8 cellular contexts compared by ENCODE assay signal in the genomic region with DNA sequence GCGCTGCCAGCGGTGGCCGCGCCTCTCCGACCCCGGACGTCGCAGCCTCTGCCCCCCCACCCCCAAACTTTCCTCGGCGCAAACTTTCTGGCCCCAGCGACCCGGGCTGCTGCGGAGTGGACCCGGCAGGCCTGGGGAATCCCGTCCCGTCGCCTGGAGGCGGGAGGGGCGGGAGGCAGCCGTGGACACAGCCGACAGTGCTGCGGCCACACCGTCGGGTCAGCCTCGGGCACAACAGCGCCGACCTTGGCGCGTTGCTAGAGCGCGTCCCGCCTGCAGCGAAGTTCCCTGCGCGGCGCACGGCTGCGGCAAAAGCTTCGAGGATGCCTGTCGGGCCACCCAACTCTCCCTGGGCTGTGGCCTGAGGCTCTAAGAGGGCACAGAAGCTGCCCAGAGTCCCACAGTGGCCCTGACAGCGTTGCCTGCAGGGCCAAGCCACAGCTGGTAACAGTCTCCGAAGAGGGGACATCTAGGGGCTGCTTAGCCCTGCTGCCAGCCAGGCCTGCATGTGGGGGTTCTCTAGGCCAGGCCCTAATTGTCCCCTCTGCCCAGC. TPM values are rescaled to one million over a fixed set of nuclear protein-coding genes. Genes with fewer than 3 reads are reported as not detected.
DNase-seq lines count a peak whose midpoint lies in the region; ATAC-seq and TF ChIP-seq lines count a peak whose summit lies in the region.

No MANE protein-coding gene starts in this region.

- no peaks in the 10 kb centered on the region for H3K9me2 ChIP-seq in Karpas-422 (replicated peaks; ENCODE audit: insufficient read depth, low read length)

- no peaks in the 10 kb centered on the region for H3K27me3 ChIP-seq in lung (ENCODE audit: control insufficient read depth, insufficient read depth)
- no peaks in the 10 kb centered on the region for H3K27me3 ChIP-seq in vagina
- H3K27me3 ChIP-seq in Karpas-422 (ENCODE audit: low read length), result no peaks in the 10 kb centered on the region

- intact Hi-C loops in vagina (cut with DNase I), result loop anchor here (5.0 kb wide), 2 partner anchors 61 to 86 kb away; no protein-coding TSS in a partner anchor

- H3K9me3 ChIP-seq in lung (ENCODE audit: control insufficient read depth in 2 of 2, insufficient read depth in 1 of 2, low read length in 1 of 2), result peaks cover 0 to 2% of the 10 kb centered on the region in 2 donors
- H3K9me3 ChIP-seq in vagina, result no peaks in the 10 kb centered on the region
- H3K9me3 ChIP-seq in Karpas-422 (ENCODE audit: low read length), result no peaks in the 10 kb centered on the region

- peaks cover 12% of the 10 kb centered on the region for H3K4me1 Mint-ChIP-seq in activated naive CD4-positive, alpha-beta T cell treated with anti-CD3 and anti-CD28 coated beads, Interleukin-2, amount 50 U/mL, for 24 hours

- peaks cover 0 to 26% of the 10 kb centered on the region in 2 donors for H3K4me1 ChIP-seq in lung (ENCODE audit: control insufficient read depth in 2 of 2, insufficient read depth in 2 of 2, low read length in 2 of 2)
- peaks cover 49% of the 10 kb centered on the region for H3K4me1 ChIP-seq in vagina
- H3K4me1 ChIP-seq in Karpas-422 (ENCODE audit: low read length), result peaks cover 2% of the 10 kb centered on the region; the same call in 1 of the 2 replicates

- H3K9me3 Mint-ChIP-seq in activated naive CD4-positive, alpha-beta T cell treated with anti-CD3 and anti-CD28 coated beads, Interleukin-2, amount 50 U/mL, for 24 hours, result no peaks in the 10 kb centered on the region
- no peaks in the 10 kb centered on the region for H3K9me3 Mint-ChIP-seq in activated naive CD4-positive, alpha-beta T cell treated with anti-CD3 and anti-CD28 coated beads, Interleukin-2, amount 50 U/mL, for 72 hours

- WGBS in lung, 2 donors, result 19 to 29% methylated on average over 39 to 42 of the region's 42 CpGs

- H3K79me2 ChIP-seq in Karpas-422 (ENCODE audit: low read length), result no peaks in the 10 kb centered on the region

- H3K27ac ChIP-seq in lung (ENCODE audit: low read depth in 1 of 2, low read length in 1 of 2) (peak overlapping the region in 1 of 2 donors; percentile 96), vagina (peak overlapping the region; percentile 99), Karpas-422 (ENCODE audit: low read length) (no peak overlapping the region)

- H3K4me2 ChIP-seq in Karpas-422 (ENCODE audit: low read depth, low read length, poor library complexity, severe bottlenecking), result no peak overlapping the region

- no peak for DNase-seq in activated naive CD4-positive, alpha-beta T cell treated with anti-CD3 and anti-CD28 coated beads, Interleukin-2, amount 50 U/mL, for 72 hours (ENCODE audit: low spot score in 2 of 2)
- DNase-seq in choroid plexus epithelial cell (ENCODE audit: low read depth), result no peak
- DNase-seq in lung (ENCODE audit: low spot score), result no peak
- DNase-seq in vagina (ENCODE audit: extremely low spot score in 2 of 2), result no peak
- no peak for DNase-seq in Karpas-422
- no peak for DNase-seq in cortex of kidney (lab: John Stamatoyannopoulos, UW)
- no peak for DNase-seq in NCI-H2107 treated with DMSO at 0.1 percent for 48 hours (lab: John Stamatoyannopoulos, UW; ENCODE audit: unreplicated experiment)

- no peak for ATAC-seq in activated naive CD4-positive, alpha-beta T cell treated with anti-CD3 and anti-CD28 coated beads, Interleukin-2, amount 50 U/mL, for 72 hours
- peak; percentile 16 for ATAC-seq in lung (ENCODE audit: insufficient read depth, low FRiP score)

- TF ChIP-seq CTCF in choroid plexus epithelial cell (conservative IDR thresholded peaks at IDR 0.05; ENCODE audit: low read depth, low read length), result no peak
- TF ChIP-seq CTCF in lung (IDR thresholded peaks at IDR 0.05; ENCODE audit: control extremely low read depth, extremely low read depth), result no peak
- TF ChIP-seq CTCF in vagina (IDR thresholded peaks at IDR 0.05), result no peak

- H3K36me3 Mint-ChIP-seq in activated naive CD4-positive, alpha-beta T cell treated with anti-CD3 and anti-CD28 coated beads, Interleukin-2, amount 50 U/mL, for 24 hours, result no peaks in the 10 kb centered on the region
- H3K36me3 Mint-ChIP-seq in activated naive CD4-positive, alpha-beta T cell treated with anti-CD3 and anti-CD28 coated beads, Interleukin-2, amount 50 U/mL, for 72 hours, result peaks cover 0 to 5% of the 10 kb centered on the region in 2 donors

- H3K9ac ChIP-seq in Karpas-422 (ENCODE audit: low read length), result no peak overlapping the region

- H4K20me1 ChIP-seq in Karpas-422 (ENCODE audit: insufficient read depth, low read depth, low read length), result no peaks in the 10 kb centered on the region

- H3K36me3 ChIP-seq in lung (ENCODE audit: control insufficient read depth in 2 of 2, insufficient read depth in 2 of 2, low read length in 2 of 2) (no peaks in the 10 kb centered on the region), vagina (peaks cover 0 to 6% of the 10 kb centered on the region in 2 donors), Karpas-422 (ENCODE audit: insufficient read depth, low read length) (no peaks in the 10 kb centered on the region)

- no peak overlapping the region for H2AFZ ChIP-seq in Karpas-422 (ENCODE audit: low read length)

- H3K4me3 ChIP-seq in choroid plexus epithelial cell (ENCODE audit: low read depth, low read length) (peak overlapping the region; percentile 76), lung (peak overlapping the region; percentile 84), vagina (peak overlapping the region; percentile 87 to 90), Karpas-422 (ENCODE audit: low read length) (no peak overlapping the region)

- H3K4me3 Mint-ChIP-seq in activated naive CD4-positive, alpha-beta T cell treated with anti-CD3 and anti-CD28 coated beads, Interleukin-2, amount 50 U/mL, for 24 hours, result peak overlapping the region; percentile 78

- no peak for TF ChIP-seq POLR2A in vagina (IDR thresholded peaks at IDR 0.05)

- no peaks in the 10 kb centered on the region for H3K27me3 Mint-ChIP-seq in activated naive CD4-positive, alpha-beta T cell treated with anti-CD3 and anti-CD28 coated beads, Interleukin-2, amount 50 U/mL, for 24 hours

- peak overlapping the region; percentile 65 for H3K27ac Mint-ChIP-seq in activated naive CD4-positive, alpha-beta T cell treated with anti-CD3 and anti-CD28 coated beads, Interleukin-2, amount 50 U/mL, for 24 hours
- H3K27ac Mint-ChIP-seq in activated naive CD4-positive, alpha-beta T cell treated with anti-CD3 and anti-CD28 coated beads, Interleukin-2, amount 50 U/mL, for 72 hours, result no peak overlapping the region

RNA-seq across cellular contexts. Expression of a gene that starts 1.3 kb away (rescaled TPM):
- 1 to 10 TPM; 1.8 to 5.4 TPM for total RNA-seq in activated naive CD4-positive, alpha-beta T cell treated with anti-CD3 and anti-CD28 coated beads, Interleukin-2, amount 50 U/mL, for 72 hours
- total RNA-seq in lung (100 to 1,000 TPM; 129 to 190 TPM), vagina (81.8 TPM)
- polyA plus RNA-seq in lung, result 10 to 100 TPM; 26.0 to 50.5 TPM
- 0.04 and 0.18 TPM in 2 replicates for total RNA-seq in Karpas-422 (2014; rRNA removed; shearing (Covaris generic); ENCODE audit: low replicate concordance)

RNA-seq across cellular contexts. Expression of a gene that starts 27.2 kb away (rescaled TPM):
- 1 to 10 TPM in 1 of 2 donors, under 1 TPM in 1; 0.31 to 1.3 TPM for total RNA-seq in activated naive CD4-positive, alpha-beta T cell treated with anti-CD3 and anti-CD28 coated beads, Interleukin-2, amount 50 U/mL, for 72 hours
- total RNA-seq in lung (under 1 TPM; 0.20 to 0.25 TPM), vagina (not detected)
- polyA plus RNA-seq in lung, result under 1 TPM; 0.01 to 0.14 TPM
- 0.52 TPM in 1 of 2 replicates, not detected in the other for total RNA-seq in Karpas-422 (2014; rRNA removed; shearing (Covaris generic); ENCODE audit: low replicate concordance)

RNA-seq across cellular contexts. Expression of a gene that starts 39.6 kb away (rescaled TPM):
- total RNA-seq in activated naive CD4-positive, alpha-beta T cell treated with anti-CD3 and anti-CD28 coated beads, Interleukin-2, amount 50 U/mL, for 72 hours, result 10 to 100 TPM in 1 of 2 donors, 1 to 10 TPM in 1; 7.7 to 26.7 TPM
- 10 to 100 TPM; 14.9 to 22.6 TPM for total RNA-seq in lung
- 10 to 100 TPM; 50.0 to 69.0 TPM for polyA plus RNA-seq in lung
- total RNA-seq in vagina, result 80.3 TPM
- total RNA-seq in Karpas-422 (2014; rRNA removed; shearing (Covaris generic); ENCODE audit: low replicate concordance), result 23.2 and 66.6 TPM in 2 replicates

RNA-seq across cellular contexts. Expression of a gene that starts 51.0 kb away (rescaled TPM):
- total RNA-seq in activated naive CD4-positive, alpha-beta T cell treated with anti-CD3 and anti-CD28 coated beads, Interleukin-2, amount 50 U/mL, for 72 hours, result 100 to 1,000 TPM; 146 to 207 TPM
- total RNA-seq in lung (100 to 1,000 TPM in 1 of 2 donors, 10 to 100 TPM in 1; 79.7 to 122 TPM), vagina (85.9 TPM)
- 100 to 1,000 TPM; 112 to 186 TPM for polyA plus RNA-seq in lung
- total RNA-seq in Karpas-422 (2014; rRNA removed; shearing (Covaris generic); ENCODE audit: low replicate concordance), result 130 and 144 TPM in 2 replicates

RNA-seq across cellular contexts. Expression of a gene that starts 58.2 kb away (rescaled TPM):
- 100 to 1,000 TPM; 505 to 624 TPM for total RNA-seq in activated naive CD4-positive, alpha-beta T cell treated with anti-CD3 and anti-CD28 coated beads, Interleukin-2, amount 50 U/mL, for 72 hours
- total RNA-seq in lung (1,000 to 10,000 TPM in 1 of 2 donors, 100 to 1,000 TPM in 1; 479 to 1,551 TPM), vagina (303 TPM)
- 1,000 to 10,000 TPM in 1 of 2 donors, 100 to 1,000 TPM in 1; 415 to 1,123 TPM for polyA plus RNA-seq in lung
- total RNA-seq in Karpas-422 (2014; rRNA removed; shearing (Covaris generic); ENCODE audit: low replicate concordance), result 547 and 681 TPM in 2 replicates

Comparison
In these comparisons a context has a peak if more than half of its experiments do, and no peak if none do; other contexts are left out.
1. RNA of a gene that starts 1.3 kb away (total RNA-seq): 129 to 190 TPM in lung and 81.8 TPM in vagina (single experiment); 1.8 to 5.4 TPM in activated naive CD4-positive, alpha-beta T cell treated with anti-CD3 and anti-CD28 coated beads, Interleukin-2, amount 50 U/mL, for 72 hours and 0.04 to 0.18 TPM in Karpas-422; every median in the first group is over 10 times any median in the second.